11 cellular contexts compared by ENCODE assay signal in genomic region chr2:205754924-205755321, GRCh38.
DNase-seq lines count a peak whose midpoint lies in the region; ATAC-seq and TF ChIP-seq lines count a peak whose summit lies in the region.
"Had no signal": no experiment of that assay in that cellular context is flagged by ENCODE, and none has a peak within 500 bp of the region (broad histone marks: within the 10 kb centered on the region; RNA-seq: fewer than 3 reads in every experiment).

No MANE protein-coding gene starts in this region.

- no peak overlapping the region for H4K12ac ChIP-seq in trophoblast cell (ENCODE audit: low read depth, low read length)

- H2BK12ac ChIP-seq in trophoblast cell (ENCODE audit: low read length): no peak overlapping the region

- H3K27me3 ChIP-seq in RWPE2 (ENCODE audit: insufficient read depth, poor library complexity, severe bottlenecking) (no peaks in the 10 kb centered on the region), trophoblast cell (ENCODE audit: insufficient read depth, low read length) (no peaks in the 10 kb centered on the region)
- H3K27me3 ChIP-seq: heart right ventricle had no signal

- H3K36me3 ChIP-seq in RWPE2 (ENCODE audit: low read depth) (peaks cover 2% of the 10 kb centered on the region; the same call in 1 of the 2 replicates), trophoblast cell (ENCODE audit: control insufficient read depth in 1 of 2, insufficient read depth in 2 of 2, low read length in 2 of 2) (peaks cover 13 to 17% of the 10 kb centered on the region in 2 experiments)

- peaks cover 16% of the 10 kb centered on the region for H3K27me3 Mint-ChIP-seq in activated CD8-positive, alpha-beta memory T cell treated with anti-CD3 and anti-CD28 coated beads, Interleukin-2, amount 10 ng/mL, durations not matched to agents 7 days and 5 days

- H3K9me3 ChIP-seq in RWPE2 (ENCODE audit: severe bottlenecking) (no peaks in the 10 kb centered on the region), trophoblast cell (ENCODE audit: insufficient read depth, low read depth, low read length) (no peaks in the 10 kb centered on the region)
- H3K9me3 ChIP-seq: heart right ventricle had no signal

- H3K36me3 Mint-ChIP-seq in activated CD8-positive, alpha-beta memory T cell treated with anti-CD3 and anti-CD28 coated beads, Interleukin-2, amount 10 ng/mL, durations not matched to agents 7 days and 5 days: no peaks in the 10 kb centered on the region
- H3K36me3 Mint-ChIP-seq: WTC11 had no signal

- ATAC-seq in RWPE2 (ENCODE audit: low read depth): peak; percentile 64
- ATAC-seq in activated CD8-positive, alpha-beta memory T cell treated with anti-CD3 and anti-CD28 coated beads, Interleukin-2, amount 10 ng/mL, durations not matched to agents 7 days and 5 days: no peak
- ATAC-seq: WTC11 had no signal

- H3K4me1 ChIP-seq in RWPE2 (ENCODE audit: insufficient read depth, poor library complexity, severe bottlenecking) (peaks cover 16% of the 10 kb centered on the region), trophoblast cell (ENCODE audit: control insufficient read depth in 1 of 2, insufficient read depth in 2 of 2, low read length in 2 of 2) (peaks cover 10 to 19% of the 10 kb centered on the region in 2 experiments)

- H4K8ac ChIP-seq in trophoblast cell (ENCODE audit: low read depth, low read length): no peak overlapping the region

- H3K23ac ChIP-seq in trophoblast cell (ENCODE audit: low read length): no peak overlapping the region

- no peak overlapping the region for H2AFZ ChIP-seq in trophoblast cell (ENCODE audit: insufficient read depth, low read length, poor library complexity)

- H2BK5ac ChIP-seq in trophoblast cell (ENCODE audit: low read depth, low read length, poor library complexity): no peak overlapping the region

- no peak overlapping the region for H2BK120ac ChIP-seq in trophoblast cell (ENCODE audit: insufficient read depth, low read length, poor library complexity)

- no peaks in the 10 kb centered on the region for H3K4me1 Mint-ChIP-seq in activated CD8-positive, alpha-beta memory T cell treated with anti-CD3 and anti-CD28 coated beads, Interleukin-2, amount 10 ng/mL, durations not matched to agents 7 days and 5 days

- TF ChIP-seq CTCF in RWPE2 (IDR thresholded peaks at IDR 0.05; ENCODE audit: poor library complexity, severe bottlenecking) (no peak), fibroblast of the aortic adventitia (IDR thresholded peaks at IDR 0.05; ENCODE audit: insufficient read depth, low read length) (no peak)

- H3K4me3 Mint-ChIP-seq in activated CD8-positive, alpha-beta memory T cell treated with anti-CD3 and anti-CD28 coated beads, Interleukin-2, amount 10 ng/mL, durations not matched to agents 7 days and 5 days: no peak overlapping the region
- H3K4me3 Mint-ChIP-seq: WTC11 had no signal

- no peak overlapping the region for H3K4me3 ChIP-seq in RWPE2 (ENCODE audit: severe bottlenecking)
- no peak overlapping the region for H3K4me3 ChIP-seq in fibroblast of the aortic adventitia (ENCODE audit: low read depth, low read length)
- no peak overlapping the region for H3K4me3 ChIP-seq in trophoblast cell (ENCODE audit: low read depth, low read length)
- H3K4me3 ChIP-seq: heart right ventricle had no signal

- CTCF ChIA-PET in activated CD8-positive, alpha-beta memory T cell treated with anti-CD3 and anti-CD28 coated beads, Interleukin-2, amount 10 ng/mL, durations not matched to agents 7 days and 5 days (lab: Charles Lee): no interaction called here

- H3K27ac ChIP-seq in RWPE2 (ENCODE audit: poor library complexity, severe bottlenecking) (peak overlapping the region; percentile 21), trophoblast cell (ENCODE audit: low read depth, low read length) (no peak overlapping the region)

- no peak overlapping the region for H2AK5ac ChIP-seq in trophoblast cell (ENCODE audit: low read length)

- H3K14ac ChIP-seq in trophoblast cell (ENCODE audit: low read length): no peak overlapping the region

- H3K4me2 ChIP-seq in trophoblast cell (ENCODE audit: low read length): no peak overlapping the region

- no peaks in the 10 kb centered on the region for H3K79me1 ChIP-seq in trophoblast cell (ENCODE audit: low read length)

- no peaks in the 10 kb centered on the region for H3K79me2 ChIP-seq in trophoblast cell (ENCODE audit: control insufficient read depth, insufficient read depth, low read length, poor library complexity)

- H3K9me3 Mint-ChIP-seq in activated CD8-positive, alpha-beta memory T cell treated with anti-CD3 and anti-CD28 coated beads, Interleukin-2, amount 10 ng/mL, durations not matched to agents 7 days and 5 days (ENCODE audit: low read depth): no peaks in the 10 kb centered on the region
- H3K9me3 Mint-ChIP-seq: WTC11 had no signal

- H3K27ac Mint-ChIP-seq in activated CD8-positive, alpha-beta memory T cell treated with anti-CD3 and anti-CD28 coated beads, Interleukin-2, amount 10 ng/mL, durations not matched to agents 7 days and 5 days: no peak overlapping the region
- H3K27ac Mint-ChIP-seq: progenitor cell of endocrine pancreas, WTC11 had no signal

- H3K18ac ChIP-seq in trophoblast cell (ENCODE audit: low read length): no peak overlapping the region

- DNase-seq in Daoy (ENCODE audit: low read depth) (peak; percentile 74), RWPE2 (ENCODE audit: low spot score) (no peak), fibroblast of the aortic adventitia (ENCODE audit: low read depth) (peak; percentile 52), trophoblast cell (peak; percentile 31 to 53), NCI-H2107 (lab: John Stamatoyannopoulos, UW) (no peak), NCI-H510A (lab: John Stamatoyannopoulos, UW) (no peak)
- DNase-seq in stimulated activated CD4-positive, alpha-beta T cell treated with anti-CD3 and anti-CD28 coated beads, Interleukin-4, amount 100 ng/mL, for 24 hours: no peak
- DNase-seq in activated CD8-positive, alpha-beta memory T cell treated with anti-CD3 and anti-CD28 coated beads, Interleukin-2, amount 10 ng/mL, durations not matched to agents 7 days and 5 days: no peak
- DNase-seq: heart right ventricle had no signal

- no peak overlapping the region for H4K91ac ChIP-seq in trophoblast cell (ENCODE audit: low read depth, low read length)

- H3K9ac ChIP-seq in trophoblast cell (ENCODE audit: low read length): no peak overlapping the region

- H3K4ac ChIP-seq in trophoblast cell (ENCODE audit: low read depth, low read length): no peak overlapping the region

- WGBS in trophoblast cell (ENCODE audit: extremely low coverage, insufficient coverage, insufficient read length): no CpG with 5 or more reads among the region's 5 CpGs

Comparison
In these comparisons a context has a peak if more than half of its experiments do, and no peak if none do; other contexts are left out.
1. DNase-seq: peak in Daoy (single experiment), fibroblast of the aortic adventitia (single experiment) and trophoblast cell (2 of 2); none in RWPE2 (single experiment), NCI-H2107 (single experiment), stimulated activated CD4-positive, alpha-beta T cell treated with anti-CD3 and anti-CD28 coated beads, Interleukin-4, amount 100 ng/mL, for 24 hours (single experiment), activated CD8-positive, alpha-beta memory T cell treated with anti-CD3 and anti-CD28 coated beads, Interleukin-2, amount 10 ng/mL, durations not matched to agents 7 days and 5 days (single experiment) and NCI-H510A (single experiment).